8 cellular contexts compared by ENCODE assay signal in genomic region chr2:197454923-197455322, GRCh38. TPM values are rescaled to one million over a fixed set of nuclear protein-coding genes. Genes with fewer than 3 reads are reported as not detected.
DNase-seq lines count a peak whose midpoint lies in the region; ATAC-seq, FAIRE-seq and TF ChIP-seq lines count a peak whose summit lies in the region.

No MANE protein-coding gene starts in this region.

- dilution Hi-C loops in endothelial cell of umbilical vein (cut with MboI; ENCODE audit: extremely low pct_ligation_motif_present, low sequenced_read_pairs) = no loop called here

- peaks cover 30% of the 10 kb centered on the region for H4K20me1 ChIP-seq in PC-3 (ENCODE audit: low read length)
- peaks cover 2% of the 10 kb centered on the region for H4K20me1 ChIP-seq in endothelial cell of umbilical vein (replicated peaks; ENCODE audit: control insufficient read depth, extremely low read depth, insufficient read depth, low read length)

- CTCF ChIA-PET in Calu3 (lab: Charles Lee) (no interaction called here), PC-3 (lab: Charles Lee) (no interaction called here), endothelial cell of umbilical vein (lab: Charles Lee) (no interaction called here)

- H3K27me3 Mint-ChIP-seq in Calu3 (ENCODE audit: unreplicated experiment) = no peaks in the 10 kb centered on the region

- H3K4me3 ChIP-seq in PC-3 (ENCODE audit: low read length) (peak overlapping the region; percentile 84), endothelial cell of umbilical vein (replicated peaks in 1 of 3; ENCODE audit: insufficient read depth in 1 of 3, low read depth in 1 of 3, low read length in 3 of 3) (peak overlapping the region in 1 of 3 experiments; percentile 95), pancreas (peak overlapping the region in 3 of 4 donors; percentile 67 to 76 (median 72))

- no peaks in the 10 kb centered on the region for H3K9me1 ChIP-seq in endothelial cell of umbilical vein (replicated peaks; ENCODE audit: control insufficient read depth, extremely low read depth, insufficient read depth, low read length)

- H3K9ac ChIP-seq in PC-3 (ENCODE audit: low read length) (peak overlapping the region; percentile 93), endothelial cell of umbilical vein (replicated peaks; ENCODE audit: extremely low read depth, insufficient read depth, low read length) (no peak overlapping the region)

- no peak overlapping the region for H3K27ac ChIP-seq in PC-3 (ENCODE audit: low read length)
- no peak overlapping the region for H3K27ac ChIP-seq in endothelial cell of umbilical vein (ENCODE audit: insufficient read depth, low read depth, low read length)
- peak overlapping the region in 2 of 4 donors; percentile 96 to 100 for H3K27ac ChIP-seq in pancreas

- BruUV-seq in Calu3 (replicated peaks; lab: Mats Ljungman, UMichigan) (no TSS peak), PC-3 (replicated peaks; lab: Mats Ljungman, UMichigan) (no TSS peak), endothelial cell of umbilical vein (replicated peaks; lab: Mats Ljungman, UMichigan) (no TSS peak)

- FAIRE-seq in endothelial cell of umbilical vein (lab: Jason Lieb, UNC) (no peak), pancreas (lab: Jason Lieb, UNC) (no peak)

- peaks cover 11% of the 10 kb centered on the region for H3K4me1 ChIP-seq in PC-3 (ENCODE audit: insufficient read depth, low read length)
- peaks cover 14% of the 10 kb centered on the region for H3K4me1 ChIP-seq in endothelial cell of umbilical vein (ENCODE audit: control insufficient read depth, extremely low read depth, insufficient read depth, low read length)
- H3K4me1 ChIP-seq in pancreas = peaks cover 0 to 13% (median 12%) of the 10 kb centered on the region in 3 donors

- H3K36me3 ChIP-seq in PC-3 (ENCODE audit: low read depth, low read length) (peaks cover 5% of the 10 kb centered on the region; the same call in 1 of the 2 replicates), endothelial cell of umbilical vein (ENCODE audit: control insufficient read depth in 2 of 2, extremely low read depth in 1 of 2, insufficient read depth in 2 of 2, low read length in 2 of 2) (peaks cover 0 to 3% of the 10 kb centered on the region in 2 experiments), pancreas (peaks cover 0 to 3% (median 0%) of the 10 kb centered on the region in 3 donors)

- POLR2A ChIA-PET in PC-3 (lab: Charles Lee; ENCODE audit: unreplicated experiment) = interaction anchor here (0.6 kb wide), 1 partner anchor 47 kb away, joined by 29 read pairs; no protein-coding TSS in a partner anchor
- POLR2A ChIA-PET in endothelial cell of umbilical vein (lab: Charles Lee) = no interaction called here

- no peak for TF ChIP-seq CTCF in Calu3 (IDR thresholded peaks at IDR 0.05; ENCODE audit: unreplicated experiment)
- TF ChIP-seq CTCF in PC-3 (conservative IDR thresholded peaks at IDR 0.05; ENCODE audit: low read depth, low read length) = no peak
- TF ChIP-seq CTCF in endothelial cell of umbilical vein (IDR thresholded peaks at IDR 0.05; ENCODE audit: extremely low read depth in 1 of 2, insufficient read depth in 1 of 2, low read depth in 1 of 2, low read length in 2 of 2) = no peak
- TF ChIP-seq CTCF in pancreas (IDR thresholded peaks at IDR 0.05) = no peak

- intact Hi-C loops in Calu3 (cut with micrococcal nuclease; ENCODE audit: unreplicated experiment) = no loop called here
- intact Hi-C loops in PC-3 (cut with micrococcal nuclease) = no loop called here
- intact Hi-C loops in endothelial cell of umbilical vein (cut with micrococcal nuclease) = no loop called here
- intact Hi-C loops in pancreas (cut with DNase I) = no loop called here

- no peak overlapping the region for H3K27ac Mint-ChIP-seq in Calu3 (ENCODE audit: unreplicated experiment)

- H3K27me3 ChIP-seq in PC-3 (ENCODE audit: low read length) = no peaks in the 10 kb centered on the region
- H3K27me3 ChIP-seq in endothelial cell of umbilical vein (ENCODE audit: control insufficient read depth in 2 of 2, insufficient read depth in 2 of 2, low read length in 2 of 2) = no peaks in the 10 kb centered on the region
- H3K27me3 ChIP-seq in pancreas = no peaks in the 10 kb centered on the region

- ATAC-seq in PC-3 (no peak), pancreas (no peak), HG02885 (IDR thresholded peaks at IDR 0.05; ENCODE audit: poor library complexity, unreplicated experiment) (no peak), HG03442 (IDR thresholded peaks at IDR 0.05; ENCODE audit: unreplicated experiment) (no peak)

- H3K4me3 Mint-ChIP-seq in Calu3 (ENCODE audit: low read depth, unreplicated experiment) = peak overlapping the region; percentile 95

- H3K9me3 Mint-ChIP-seq in Calu3 (ENCODE audit: low read depth, unreplicated experiment) = no peaks in the 10 kb centered on the region

- H3K4me2 ChIP-seq in PC-3 (ENCODE audit: low read length) (peak overlapping the region; percentile 98), endothelial cell of umbilical vein (ENCODE audit: insufficient read depth, low read length) (peak overlapping the region; percentile 98)

- H3K36me3 Mint-ChIP-seq in Calu3 (ENCODE audit: insufficient read depth, unreplicated experiment) = peaks cover 23% of the 10 kb centered on the region

- no peaks in the 10 kb centered on the region for H3K9me3 ChIP-seq in PC-3 (ENCODE audit: low read length)
- H3K9me3 ChIP-seq in endothelial cell of umbilical vein (replicated peaks; ENCODE audit: control insufficient read depth, insufficient read depth, low read length) = no peaks in the 10 kb centered on the region
- no peaks in the 10 kb centered on the region for H3K9me3 ChIP-seq in pancreas

- H3K79me2 ChIP-seq in PC-3 (ENCODE audit: low read length) = peaks cover 65% of the 10 kb centered on the region
- H3K79me2 ChIP-seq in endothelial cell of umbilical vein (ENCODE audit: control insufficient read depth, insufficient read depth, low read length) = peaks cover 52% of the 10 kb centered on the region

- 43 to 47% methylated on average over 2 of the region's 2 CpGs for WGBS in pancreas, 2 donors

- DNase-seq in Calu3 = no peak
- DNase-seq in PC-3 = no peak
- DNase-seq in endothelial cell of umbilical vein (ENCODE audit: low read depth, low spot score) = no peak
- DNase-seq in pancreas = no peak
- DNase-seq in SHP77 treated with DMSO at 0.1 percent for 48 hours (lab: John Stamatoyannopoulos, UW) = no peak
- DNase-seq in NCI-H1694 treated with DMSO at 0.1 percent for 48 hours (lab: John Stamatoyannopoulos, UW) = no peak

- H3K4me1 Mint-ChIP-seq in Calu3 (ENCODE audit: low read depth, unreplicated experiment) = peaks cover 26% of the 10 kb centered on the region

- H3K9me2 ChIP-seq in PC-3 (replicated peaks; ENCODE audit: low read length) = no peaks in the 10 kb centered on the region

- no peaks in the 10 kb centered on the region for H3F3A ChIP-seq in PC-3 (ENCODE audit: low read length, unreplicated experiment)

- no peak for TF ChIP-seq POLR2A in endothelial cell of umbilical vein (IDR thresholded peaks at IDR 0.05; ENCODE audit: low read depth, low read length)

- H2AFZ ChIP-seq in PC-3 (ENCODE audit: low read length) (no peak overlapping the region), endothelial cell of umbilical vein (ENCODE audit: low read depth, low read length) (no peak overlapping the region)

RNA-seq across cellular contexts. Expression of gene COQ10B, which starts 1.6 kb away (rescaled TPM):
- total RNA-seq in Calu3 (2022) (28.8 and 32.8 TPM in 2 replicates), PC-3 (2014; rRNA removed) (23.5 and 25.7 TPM in 2 replicates), endothelial cell of umbilical vein (15.1 and 19.5 TPM in 2 replicates), pancreas (10 to 100 TPM in 2 of 6 donors, 1 to 10 TPM in 4; 7.6 to 10.1 (median 9.7) TPM)
- polyA plus RNA-seq in endothelial cell of umbilical vein (1.6 and 2.4 TPM in 2 replicates), pancreas (10 to 100 TPM in 1 of 2 donors, 1 to 10 TPM in 1; 5.7 to 10.8 TPM)
- polyA plus RNA-seq in endothelial cell of umbilical vein (2011; cell fraction: cytosol; rRNA removed) = 3.1 and 3.7 TPM in 2 replicates
- polyA plus RNA-seq in endothelial cell of umbilical vein (2011; cell fraction: nucleus; rRNA removed) = 3.0 and 3.6 TPM in 2 replicates
- polyA plus RNA-seq in endothelial cell of umbilical vein (2012) = 19.9 and 20.6 TPM in 2 replicates
- polyA minus RNA-seq in endothelial cell of umbilical vein = 7.1 and 7.5 TPM in 2 replicates
- 2.8 TPM for polyA minus RNA-seq in endothelial cell of umbilical vein (2011; cell fraction: cytosol; rRNA and poly(A)+ RNA removed)
- polyA minus RNA-seq in endothelial cell of umbilical vein (2011; cell fraction: nucleus; rRNA and poly(A)+ RNA removed) = 15.1 and 17.6 TPM in 2 replicates

RNA-seq across cellular contexts. Expression of gene SF3B1, which starts 20.1 kb away (rescaled TPM):
- total RNA-seq in Calu3 (2022) = 234 and 249 TPM in 2 replicates
- total RNA-seq in PC-3 (2014; rRNA removed) = 125 and 143 TPM in 2 replicates
- 222 and 234 TPM in 2 replicates for total RNA-seq in endothelial cell of umbilical vein
- polyA plus RNA-seq in endothelial cell of umbilical vein = 271 and 321 TPM in 2 replicates
- polyA plus RNA-seq in endothelial cell of umbilical vein (2011; cell fraction: cytosol; rRNA removed) = 179 and 201 TPM in 2 replicates
- 1,807 and 2,301 TPM in 2 replicates for polyA plus RNA-seq in endothelial cell of umbilical vein (2011; cell fraction: nucleus; rRNA removed)
- 235 and 294 TPM in 2 replicates for polyA plus RNA-seq in endothelial cell of umbilical vein (2012)
- polyA minus RNA-seq in endothelial cell of umbilical vein = 503 and 547 TPM in 2 replicates
- polyA minus RNA-seq in endothelial cell of umbilical vein (2011; cell fraction: cytosol; rRNA and poly(A)+ RNA removed) = 48.5 TPM
- 485 and 699 TPM in 2 replicates for polyA minus RNA-seq in endothelial cell of umbilical vein (2011; cell fraction: nucleus; rRNA and poly(A)+ RNA removed)
- total RNA-seq in pancreas = 100 to 1,000 TPM in 4 of 6 donors, 10 to 100 TPM in 2; 75.8 to 169 (median 121) TPM
- polyA plus RNA-seq in pancreas = 100 to 1,000 TPM; 173 to 277 TPM

RNA-seq across cellular contexts. Expression of gene HSPD1, which starts 44.7 kb away (rescaled TPM):
- total RNA-seq in Calu3 (2022) (700 and 757 TPM in 2 replicates), PC-3 (2014; rRNA removed) (396 and 410 TPM in 2 replicates), endothelial cell of umbilical vein (307 and 337 TPM in 2 replicates), pancreas (100 to 1,000 TPM; 114 to 181 (median 137) TPM)
- polyA plus RNA-seq in endothelial cell of umbilical vein (43.8 and 73.2 TPM in 2 replicates), pancreas (100 to 1,000 TPM in 1 of 2 donors, 10 to 100 TPM in 1; 94.8 to 145 TPM)
- 130 and 136 TPM in 2 replicates for polyA plus RNA-seq in endothelial cell of umbilical vein (2011; cell fraction: cytosol; rRNA removed)
- polyA plus RNA-seq in endothelial cell of umbilical vein (2011; cell fraction: nucleus; rRNA removed) = 128 and 178 TPM in 2 replicates
- 375 and 526 TPM in 2 replicates for polyA plus RNA-seq in endothelial cell of umbilical vein (2012)
- 137 and 141 TPM in 2 replicates for polyA minus RNA-seq in endothelial cell of umbilical vein
- 320 TPM for polyA minus RNA-seq in endothelial cell of umbilical vein (2011; cell fraction: cytosol; rRNA and poly(A)+ RNA removed)
- 81.6 and 90.4 TPM in 2 replicates for polyA minus RNA-seq in endothelial cell of umbilical vein (2011; cell fraction: nucleus; rRNA and poly(A)+ RNA removed)

RNA-seq across cellular contexts. Expression of gene HSPE1, which starts 45.3 kb away (rescaled TPM):
- total RNA-seq in Calu3 (2022) (380 and 454 TPM in 2 replicates), PC-3 (2014; rRNA removed) (266 and 321 TPM in 2 replicates), endothelial cell of umbilical vein (137 and 145 TPM in 2 replicates), pancreas (10 to 100 TPM; 17.1 to 51.9 (median 31.2) TPM)
- polyA plus RNA-seq in endothelial cell of umbilical vein (32.2 and 59.8 TPM in 2 replicates), pancreas (10 to 100 TPM; 87.4 to 98.6 TPM)
- 109 and 170 TPM in 2 replicates for polyA plus RNA-seq in endothelial cell of umbilical vein (2011; cell fraction: cytosol; rRNA removed)
- polyA plus RNA-seq in endothelial cell of umbilical vein (2011; cell fraction: nucleus; rRNA removed) = 26.3 and 49.7 TPM in 2 replicates
- polyA plus RNA-seq in endothelial cell of umbilical vein (2012) = 309 and 472 TPM in 2 replicates
- 10.2 and 13.9 TPM in 2 replicates for polyA minus RNA-seq in endothelial cell of umbilical vein
- 36.2 TPM for polyA minus RNA-seq in endothelial cell of umbilical vein (2011; cell fraction: cytosol; rRNA and poly(A)+ RNA removed)
- polyA minus RNA-seq in endothelial cell of umbilical vein (2011; cell fraction: nucleus; rRNA and poly(A)+ RNA removed) = 10.9 and 11.6 TPM in 2 replicates
